ENCODE assay signal across 8 cellular contexts in the genomic region with DNA sequence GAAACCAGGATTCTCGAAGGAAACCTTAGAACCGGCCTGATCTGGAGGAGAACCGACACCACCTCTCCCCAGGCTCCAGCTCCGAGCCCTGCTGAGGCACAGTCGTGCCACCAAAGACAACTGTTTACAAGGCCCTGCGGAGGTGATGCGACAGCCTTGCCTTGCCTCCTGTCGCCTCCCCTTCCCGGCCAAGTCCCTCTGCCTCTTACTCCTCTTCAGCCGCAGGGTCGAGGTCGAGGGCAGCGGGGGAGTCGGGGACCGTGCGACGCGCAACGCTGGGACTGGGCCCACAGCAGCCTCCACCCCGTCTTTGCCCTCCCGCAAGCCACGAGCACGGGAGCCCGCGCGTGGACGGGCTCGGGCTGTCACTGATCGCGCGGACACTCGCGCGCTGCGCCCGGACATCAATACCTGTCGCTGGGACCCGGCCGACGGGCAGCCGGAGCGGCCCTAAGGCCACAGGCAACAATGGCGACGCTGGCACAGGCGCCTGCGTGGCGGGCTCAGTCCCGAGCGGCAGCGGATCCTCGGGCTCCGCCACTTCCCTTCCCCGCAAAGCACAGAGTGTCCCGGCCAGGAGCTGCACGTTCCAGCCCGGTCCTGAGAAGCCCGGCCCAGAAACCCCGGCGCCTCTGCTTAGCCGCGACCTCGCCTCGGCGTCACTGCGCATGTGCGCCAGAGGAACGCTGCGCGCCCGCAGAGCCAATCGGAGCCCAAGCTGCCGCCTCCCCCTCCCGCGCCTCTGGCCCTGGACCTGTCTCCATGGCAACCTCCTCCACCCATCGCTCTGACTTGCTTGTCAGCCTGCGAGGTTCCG.
DNase-seq lines count a peak whose midpoint lies in the region; ATAC-seq lines count a peak whose summit lies in the region.

A gene (minus strand): TSS at position 664 of the 817 bp plus-strand sequence. CDS start 1,473 bp downstream, outside the sequence.

- no peaks in the 10 kb centered on the region for H3K27me3 ChIP-seq in effector memory CD4-positive, alpha-beta T cell (replicated peaks; ENCODE audit: control insufficient read depth, insufficient read depth, low read length, poor library complexity, severe bottlenecking)

- H3K36me3 ChIP-seq in effector memory CD4-positive, alpha-beta T cell (ENCODE audit: control insufficient read depth, insufficient read depth, low read length) = peaks cover 10% of the 10 kb centered on the region

- H3K4me1 ChIP-seq in effector memory CD4-positive, alpha-beta T cell (ENCODE audit: control insufficient read depth, insufficient read depth, low read length, poor library complexity, severe bottlenecking) = peaks cover 7% of the 10 kb centered on the region

- H3K4me3 ChIP-seq in effector memory CD4-positive, alpha-beta T cell (ENCODE audit: insufficient read depth, low read depth, low read length, poor library complexity, severe bottlenecking) = peak within 1 kb of the TSS; percentile 67

- DNase-seq in AG08396 (ENCODE audit: low spot score) (peak; percentile 100), NCI-H510A treated with DMSO at 0.1 percent for 48 hours (lab: John Stamatoyannopoulos, UW) (peak; percentile 87), medulla oblongata (ENCODE audit: extremely low spot score) (peak; percentile 96)
- peak; percentile 82 to 91 for DNase-seq in activated CD8-positive, alpha-beta memory T cell treated with anti-CD3 and anti-CD28 coated beads for 4 hours (ENCODE audit: low read depth in 2 of 2)
- peak; percentile 85 to 90 (median 88) for DNase-seq in effector memory CD4-positive, alpha-beta T cell
- DNase-seq in stimulated activated CD4-positive, alpha-beta T cell treated with anti-CD3 and anti-CD28 coated beads, TNF-alpha, amount 100 ng/mL, for 4 hours (ENCODE audit: low read depth in 3 of 3) = peak; percentile 86 to 93 (median 90)

- no peaks in the 10 kb centered on the region for H3K9me3 ChIP-seq in effector memory CD4-positive, alpha-beta T cell (ENCODE audit: control insufficient read depth, low read length)

- H3K27ac ChIP-seq in effector memory CD4-positive, alpha-beta T cell (ENCODE audit: insufficient read depth, low read length, poor library complexity, severe bottlenecking) = no peak within 1 kb of the TSS

- ATAC-seq in GM19025 (IDR thresholded peaks at IDR 0.05; ENCODE audit: low read depth, unreplicated experiment) (peak; percentile 98), HG03354 (IDR thresholded peaks at IDR 0.05; ENCODE audit: poor library complexity, severe bottlenecking, unreplicated experiment) (peak; percentile 96)
